Comparison of ENCODE assay signal across 1 cellular context in the genomic region with DNA sequence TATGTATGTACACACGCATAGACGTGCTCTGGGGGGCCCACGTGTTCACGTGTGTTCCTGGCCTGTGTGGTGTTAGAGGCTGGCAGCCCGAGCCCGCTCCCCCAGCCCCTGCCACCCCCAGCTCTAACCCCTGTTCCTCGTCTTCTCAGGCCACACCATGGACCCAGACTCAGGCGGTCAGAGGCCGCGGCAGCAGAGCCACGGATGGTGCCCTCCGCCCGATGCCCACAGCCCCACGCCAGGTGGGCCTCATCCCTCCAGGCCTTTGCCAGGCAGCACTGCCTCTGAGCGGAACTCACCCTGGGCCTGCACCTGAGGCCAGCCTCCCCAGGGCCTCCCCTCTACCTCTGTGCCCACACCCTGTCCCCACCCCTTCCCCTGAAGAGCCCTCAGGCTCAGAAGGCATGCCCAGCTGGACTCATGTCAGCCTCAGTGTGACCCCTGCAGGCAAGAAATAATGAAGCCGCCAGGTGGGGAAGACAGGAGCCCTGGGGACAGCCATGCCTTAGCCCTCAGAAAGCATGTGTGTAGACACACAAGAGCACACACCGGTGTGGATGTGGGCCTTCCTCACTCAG.
TF ChIP-seq lines count a peak whose summit lies in the region.

No MANE protein-coding gene starts in this region.

TF ChIP-seq in IMR-90, 13 proteins besides CTCF, POLR2A, EP300 and RAD21:
- TF ChIP-seq CHD1 (IDR thresholded peaks at IDR 0.05; ENCODE audit: low read depth, low read length) (no peak), RFX5 (IDR thresholded peaks at IDR 0.05; ENCODE audit: low read depth, low read length) (no peak), SMC3 (IDR thresholded peaks at IDR 0.05; ENCODE audit: low read depth, low read length) (no peak), BHLHE40 (IDR thresholded peaks at IDR 0.05; ENCODE audit: low read depth, low read length) (no peak), MXI1 (IDR thresholded peaks at IDR 0.05; ENCODE audit: borderline replicate concordance, low read depth, low read length) (no peak)
